Comparison of ENCODE assay signal across 9 cellular contexts in genomic region chr18:32040936-32041335, GRCh38. TPM values are rescaled to one million over a fixed set of nuclear protein-coding genes. Genes with fewer than 3 reads are reported as not detected.
DNase-seq lines count a peak whose midpoint lies in the region; ATAC-seq and TF ChIP-seq lines count a peak whose summit lies in the region.
"Had no signal": no experiment of that assay in that cellular context is flagged by ENCODE, and none has a peak within 500 bp of the region (broad histone marks: within the 10 kb centered on the region; RNA-seq: fewer than 3 reads in every experiment).

No MANE protein-coding gene starts in this region.

- no TSS peak for BruUV-seq in A673 (replicated peaks; lab: Mats Ljungman, UMichigan)

- 28 to 58% (median 45%) methylated on average over 3 of the region's 3 CpGs for WGBS in psoas muscle, 3 donors

- H3K27ac ChIP-seq in SJCRH30 (no peak overlapping the region), psoas muscle (no peak overlapping the region), A673 (ENCODE audit: low read depth, low read length, poor library complexity, severe bottlenecking) (no peak overlapping the region)
- H3K27ac ChIP-seq: thoracic aorta had no signal

- H3K4me1 ChIP-seq in SJCRH30 (no peaks in the 10 kb centered on the region), psoas muscle (no peaks in the 10 kb centered on the region), A673 (ENCODE audit: insufficient read depth, low read length, poor library complexity, severe bottlenecking) (no peaks in the 10 kb centered on the region)

- peaks cover 3% of the 10 kb centered on the region for H3K9me3 Mint-ChIP-seq in activated CD8-positive, alpha-beta T cell treated with anti-CD3 and anti-CD28 coated beads, Interleukin-2, amount 10 ng/mL, durations not matched to agents 7 days and 5 days (ENCODE audit: insufficient read depth)

- intact Hi-C loops in psoas muscle (cut with DNase I), result no loop called here
- intact Hi-C loops in A673 (cut with micrococcal nuclease; ENCODE audit: unreplicated experiment), result no loop called here

- H3K9me3 ChIP-seq in SJCRH30 (replicated peaks) (no peaks in the 10 kb centered on the region), psoas muscle (no peaks in the 10 kb centered on the region), A673 (ENCODE audit: low read depth, low read length, poor library complexity, severe bottlenecking) (no peaks in the 10 kb centered on the region)
- H3K9me3 ChIP-seq: thoracic aorta had no signal

- H3K4me3 ChIP-seq in SJCRH30 (no peak overlapping the region), psoas muscle (no peak overlapping the region), A673 (ENCODE audit: low read depth, low read length, poor library complexity, severe bottlenecking) (no peak overlapping the region)
- H3K4me3 ChIP-seq: thoracic aorta had no signal

- H3K36me3 ChIP-seq in SJCRH30 (no peaks in the 10 kb centered on the region), psoas muscle (ENCODE audit: insufficient read depth in 1 of 2, low read depth in 1 of 2) (no peaks in the 10 kb centered on the region), A673 (ENCODE audit: insufficient read depth, low read length, poor library complexity, severe bottlenecking) (no peaks in the 10 kb centered on the region)
- H3K36me3 ChIP-seq: thoracic aorta had no signal

- TF ChIP-seq CTCF in psoas muscle (IDR thresholded peaks at IDR 0.05), result no peak
- TF ChIP-seq CTCF in A673 (conservative IDR thresholded peaks at IDR 0.05; ENCODE audit: low read depth, low read length), result no peak

- POLR2A ChIA-PET in activated CD8-positive, alpha-beta T cell treated with anti-CD3 and anti-CD28 coated beads, Interleukin-2, amount 10 ng/mL, durations not matched to agents 7 days and 5 days (lab: Charles Lee), result interaction anchor here (0.6 to 3.0 kb wide), 7 partner anchors 9 to 51 kb away, joined by 3 to 41 read pairs (median 4); partner anchors contain the start of genes RNF125 and RNF138
- POLR2A ChIA-PET in A673 (lab: Charles Lee; ENCODE audit: low non-redundant PET), result no interaction called here

- H3K27me3 Mint-ChIP-seq in activated CD8-positive, alpha-beta T cell treated with anti-CD3 and anti-CD28 coated beads, Interleukin-2, amount 10 ng/mL, durations not matched to agents 7 days and 5 days (ENCODE audit: low read depth), result no peaks in the 10 kb centered on the region

- DNase-seq in activated CD8-positive, alpha-beta T cell treated with anti-CD3 and anti-CD28 coated beads, Interleukin-2, amount 10 ng/mL, durations not matched to agents 7 days and 5 days, result peak; percentile 82
- DNase-seq in stimulated activated CD4-positive, alpha-beta T cell treated with anti-CD3 and anti-CD28 coated beads, Interleukin-4, amount 100 ng/mL, for 48 hours (ENCODE audit: low read depth in 2 of 2), result peak; percentile 22 to 32
- no peak for DNase-seq in NCI-H2081 (lab: John Stamatoyannopoulos, UW)
- no peak for DNase-seq in SJCRH30
- DNase-seq in psoas muscle, result no peak
- DNase-seq in A673 (ENCODE audit: low spot score), result no peak

- peak overlapping the region; percentile 89 for H3K27ac Mint-ChIP-seq in activated CD8-positive, alpha-beta T cell treated with anti-CD3 and anti-CD28 coated beads, Interleukin-2, amount 10 ng/mL, durations not matched to agents 7 days and 5 days

- H3K4me1 Mint-ChIP-seq in activated CD8-positive, alpha-beta T cell treated with anti-CD3 and anti-CD28 coated beads, Interleukin-2, amount 10 ng/mL, durations not matched to agents 7 days and 5 days (ENCODE audit: low read depth), result peaks cover 66% of the 10 kb centered on the region

- ATAC-seq in GM19397 (IDR thresholded peaks at IDR 0.05; ENCODE audit: unreplicated experiment) (peak; percentile 55), HG03457 (IDR thresholded peaks at IDR 0.05; ENCODE audit: unreplicated experiment) (peak; percentile 88), psoas muscle (no peak)
- peak; percentile 90 for ATAC-seq in activated CD8-positive, alpha-beta T cell treated with anti-CD3 and anti-CD28 coated beads, Interleukin-2, amount 10 ng/mL, durations not matched to agents 7 days and 5 days

- CTCF ChIA-PET in activated CD8-positive, alpha-beta T cell treated with anti-CD3 and anti-CD28 coated beads, Interleukin-2, amount 10 ng/mL, durations not matched to agents 7 days and 5 days (lab: Charles Lee), result interaction anchor here (0.6 to 2.6 kb wide), 11 partner anchors 9 to 98 kb away, joined by 3 to 16 read pairs (median 6); partner anchors contain the start of genes RNF125 and TRAPPC8
- CTCF ChIA-PET in A673 (lab: Charles Lee), result no interaction called here

- peak overlapping the region; percentile 65 for H3K4me3 Mint-ChIP-seq in activated CD8-positive, alpha-beta T cell treated with anti-CD3 and anti-CD28 coated beads, Interleukin-2, amount 10 ng/mL, durations not matched to agents 7 days and 5 days

- no peaks in the 10 kb centered on the region for H3K27me3 ChIP-seq in SJCRH30
- H3K27me3 ChIP-seq in psoas muscle (ENCODE audit: insufficient read depth in 3 of 3, low read length in 2 of 3), result no peaks in the 10 kb centered on the region
- H3K27me3 ChIP-seq in A673 (replicated peaks; ENCODE audit: insufficient read depth, low read depth, low read length, poor library complexity), result no peaks in the 10 kb centered on the region

- H3K36me3 Mint-ChIP-seq in activated CD8-positive, alpha-beta T cell treated with anti-CD3 and anti-CD28 coated beads, Interleukin-2, amount 10 ng/mL, durations not matched to agents 7 days and 5 days (ENCODE audit: low read depth), result peaks cover 78% of the 10 kb centered on the region

RNA-seq across cellular contexts. Expression of gene RNF125, which starts 22.3 kb away (rescaled TPM):
- total RNA-seq in activated CD8-positive, alpha-beta T cell treated with anti-CD3 and anti-CD28 coated beads, Interleukin-2, amount 10 ng/mL, durations not matched to agents 7 days and 5 days, result 10 to 100 TPM; 26.5 to 27.9 TPM
- 0.18 and 0.41 TPM in 2 replicates for total RNA-seq in SJCRH30 (2014; rRNA removed; shearing (Covaris generic))
- 1 to 10 TPM; 1.3 to 4.2 (median 1.7) TPM for total RNA-seq in psoas muscle
- polyA plus RNA-seq in psoas muscle, result 1 to 10 TPM; 1.2 to 3.0 (median 2.3) TPM
- 1.2 and 1.5 TPM in 2 replicates for total RNA-seq in A673 (2021)

RNA-seq across cellular contexts. Expression of gene RNF138, which starts 50.7 kb away (rescaled TPM):
- total RNA-seq in activated CD8-positive, alpha-beta T cell treated with anti-CD3 and anti-CD28 coated beads, Interleukin-2, amount 10 ng/mL, durations not matched to agents 7 days and 5 days, result 10 to 100 TPM; 84.2 to 94.3 TPM
- total RNA-seq in SJCRH30 (2014; rRNA removed; shearing (Covaris generic)), result 27.5 and 28.4 TPM in 2 replicates
- 10 to 100 TPM in 1 of 4 donors, 1 to 10 TPM in 3; 6.4 to 10.1 (median 8.2) TPM for total RNA-seq in psoas muscle
- 1 to 10 TPM; 3.6 to 7.5 (median 4.4) TPM for polyA plus RNA-seq in psoas muscle
- 54.2 and 61.8 TPM in 2 replicates for total RNA-seq in A673 (2021)

Comparison
In these comparisons a context has a peak if more than half of its experiments do, and no peak if none do; other contexts are left out.
1. ATAC-seq: peak in GM19397 (single experiment), HG03457 (single experiment) and activated CD8-positive, alpha-beta T cell treated with anti-CD3 and anti-CD28 coated beads, Interleukin-2, amount 10 ng/mL, durations not matched to agents 7 days and 5 days (single experiment); none in psoas muscle (0 of 4).
2. DNase-seq: peak in activated CD8-positive, alpha-beta T cell treated with anti-CD3 and anti-CD28 coated beads, Interleukin-2, amount 10 ng/mL, durations not matched to agents 7 days and 5 days (single experiment) and stimulated activated CD4-positive, alpha-beta T cell treated with anti-CD3 and anti-CD28 coated beads, Interleukin-4, amount 100 ng/mL, for 48 hours (2 of 2); none in NCI-H2081 (0 of 2), SJCRH30 (0 of 2), psoas muscle (0 of 2) and A673 (single experiment).
3. RNA of gene RNF125, which starts 22.3 kb away (total RNA-seq): 26.5 to 27.9 TPM in activated CD8-positive, alpha-beta T cell treated with anti-CD3 and anti-CD28 coated beads, Interleukin-2, amount 10 ng/mL, durations not matched to agents 7 days and 5 days; 1.3 to 4.2 TPM in psoas muscle, 1.2 to 1.5 TPM in A673 and 0.18 to 0.41 TPM in SJCRH30; every median in the first group is over 4 times any median in the second.